9 cellular contexts compared by ENCODE assay signal in genomic region chr20:23049933-23050838, GRCh38. TPM values are rescaled to one million over a fixed set of nuclear protein-coding genes. Genes with fewer than 3 reads are reported as not detected.
DNase-seq lines count a peak whose midpoint lies in the region; ATAC-seq and TF ChIP-seq lines count a peak whose summit lies in the region.
"Had no signal": no experiment of that assay in that cellular context is flagged by ENCODE, and none has a peak within 500 bp of the region (broad histone marks: within the 10 kb centered on the region; RNA-seq: fewer than 3 reads in every experiment).

No MANE protein-coding gene starts in this region.

- H3K27me3 Mint-ChIP-seq in glutamatergic neuron (ENCODE audit: unreplicated experiment), result peaks cover 19% of the 10 kb centered on the region

- intact Hi-C loops in ovary (cut with DNase I), result loop anchor here (2.0 to 10.0 kb wide), 8 partner anchors 95 to 572 kb away; no protein-coding TSS in a partner anchor

- peak overlapping the region; percentile 39 for H3K4me3 ChIP-seq in SJSA1
- H3K4me3 ChIP-seq in ovary, result peak overlapping the region; percentile 36

- H3K9me3 ChIP-seq in SJSA1 (replicated peaks), result no peaks in the 10 kb centered on the region
- H3K9me3 ChIP-seq in ovary, result no peaks in the 10 kb centered on the region

- no peak overlapping the region for H3K27ac Mint-ChIP-seq in glutamatergic neuron (ENCODE audit: unreplicated experiment)

- H3K4me1 ChIP-seq in SJSA1 (replicated peaks) (peaks cover 44% of the 10 kb centered on the region), ovary (ENCODE audit: insufficient read depth) (peaks cover 7% of the 10 kb centered on the region)

- peaks cover 5% of the 10 kb centered on the region for H3K36me3 Mint-ChIP-seq in glutamatergic neuron (ENCODE audit: unreplicated experiment)

- no peaks in the 10 kb centered on the region for H3K4me1 Mint-ChIP-seq in glutamatergic neuron (ENCODE audit: low read depth, unreplicated experiment)

- ATAC-seq in HG02970 (IDR thresholded peaks at IDR 0.05; ENCODE audit: low FRiP score, unreplicated experiment) (no peak), GM19395 (IDR thresholded peaks at IDR 0.05; ENCODE audit: unreplicated experiment) (no peak), HG03039 (IDR thresholded peaks at IDR 0.05; ENCODE audit: unreplicated experiment) (no peak)

- H3K4me3 Mint-ChIP-seq in glutamatergic neuron (ENCODE audit: unreplicated experiment), result peak overlapping the region; percentile 83

- peak; percentile 20 for DNase-seq in EL
- DNase-seq in SJSA1 (ENCODE audit: low read depth in 1 of 2, low spot score in 2 of 2), result peak; percentile 54 to 69
- peak; percentile 41 for DNase-seq in glutamatergic neuron
- peak; percentile 26 to 52 (median 41) for DNase-seq in ovary
- no peak for DNase-seq in amniotic stem cell (lab: John Stamatoyannopoulos, UW)

- no peak for TF ChIP-seq CTCF in glutamatergic neuron (IDR thresholded peaks at IDR 0.05; ENCODE audit: partially characterized antibody, unreplicated experiment)
- TF ChIP-seq CTCF in ovary (IDR thresholded peaks at IDR 0.05), result no peak

- H3K9me3 Mint-ChIP-seq in glutamatergic neuron (ENCODE audit: unreplicated experiment), result peaks cover 7% of the 10 kb centered on the region

- TF ChIP-seq POLR2A in ovary (IDR thresholded peaks at IDR 0.05), result no peak

- TF ChIP-seq EP300 in ovary (IDR thresholded peaks at IDR 0.05), result no peak

- no peaks in the 10 kb centered on the region for H3K36me3 ChIP-seq in SJSA1
- H3K36me3 ChIP-seq in ovary, result no peaks in the 10 kb centered on the region

- 1% methylated on average over 49 to 53 of the region's 53 CpGs for WGBS in ovary, 3 donors

- peaks cover 10% of the 10 kb centered on the region; the same call in 1 of the 2 replicates for H3K27me3 ChIP-seq in SJSA1 (replicated peaks)
- H3K27me3 ChIP-seq in ovary, result no peaks in the 10 kb centered on the region

- H3K27ac ChIP-seq in SJSA1 (no peak overlapping the region), ovary (peak overlapping the region; percentile 17 to 36)

RNA-seq across cellular contexts. Expression of gene THBD, which starts 0.7 kb away (rescaled TPM):
- 4.2 and 4.7 TPM in 2 replicates for total RNA-seq in SJSA1 (2014; rRNA removed; shearing (Covaris generic))
- not detected for total RNA-seq in glutamatergic neuron (ENCODE audit: unreplicated experiment)
- 10 to 100 TPM in 3 of 7 donors, 1 to 10 TPM in 4; 2.5 to 29.3 (median 9.7) TPM for total RNA-seq in ovary
- 10 to 100 TPM in 1 of 2 donors, 1 to 10 TPM in 1; 7.3 to 24.0 TPM for polyA plus RNA-seq in ovary
- total RNA-seq: activated CD8-positive, alpha-beta memory T cell treated with anti-CD3 and anti-CD28 coated beads for 36 hours had no signal

RNA-seq across cellular contexts. Expression of gene SSTR4, which starts 15.1 kb away (rescaled TPM):
- not detected in 2 replicates for total RNA-seq in SJSA1 (2014; rRNA removed; shearing (Covaris generic))
- total RNA-seq in glutamatergic neuron (ENCODE audit: unreplicated experiment) (not detected), ovary (under 1 TPM in 2 of 7 donors, not detected in 5; 0.15 to 0.69 TPM)
- polyA plus RNA-seq in ovary, result not detected
- total RNA-seq: activated CD8-positive, alpha-beta memory T cell treated with anti-CD3 and anti-CD28 coated beads for 36 hours had no signal

RNA-seq across cellular contexts. Expression of gene CD93, which starts 35.9 kb away (rescaled TPM):
- not detected in 2 replicates for total RNA-seq in SJSA1 (2014; rRNA removed; shearing (Covaris generic))
- total RNA-seq in glutamatergic neuron (ENCODE audit: unreplicated experiment) (not detected), ovary (10 to 100 TPM in 5 of 7 donors, 1 to 10 TPM in 2; 7.0 to 30.8 (median 18.3) TPM)
- 10 to 100 TPM in 1 of 2 donors, 1 to 10 TPM in 1; 10.0 to 42.1 TPM for polyA plus RNA-seq in ovary
